10 cellular contexts compared by ENCODE assay signal in genomic region chr5:61701877-61702602, GRCh38.
A peak's percentile ranks its signal among the peaks of the same experiment; 100 is the strongest.
DNase-seq lines count a peak whose midpoint lies in the region; ATAC-seq and TF ChIP-seq lines count a peak whose summit lies in the region.
"Had no signal": no experiment of that assay in that cellular context is flagged by ENCODE, and none has a peak within 500 bp of the region (broad histone marks: within the 10 kb centered on the region; RNA-seq: fewer than 3 reads in every experiment).

No MANE protein-coding gene starts in this region.

- no peak overlapping the region for H2AFZ ChIP-seq in hepatocyte

- H3K9me3 ChIP-seq in hepatocyte (ENCODE audit: low read depth), result no peaks in the 10 kb centered on the region

- WGBS in hepatocyte (ENCODE audit: low lambda C conversion rate, missing lambda C conversion rate), result 83% methylated on average over 4 of the region's 4 CpGs

- H4K20me1 ChIP-seq in hepatocyte (ENCODE audit: insufficient read depth, poor library complexity, severe bottlenecking), result no peaks in the 10 kb centered on the region

- ATAC-seq in GM18508 (IDR thresholded peaks at IDR 0.05; ENCODE audit: insufficient read depth, unreplicated experiment) (peak; percentile 62), GM21390 (IDR thresholded peaks at IDR 0.05; ENCODE audit: unreplicated experiment) (peak; percentile 76), HG03064 (IDR thresholded peaks at IDR 0.05; ENCODE audit: low read depth, unreplicated experiment) (peak; percentile 60)

- no peak overlapping the region for H3K4me2 ChIP-seq in hepatocyte

- no peak overlapping the region for H3K27ac ChIP-seq in hepatocyte

- DNase-seq in fibroblast of gingiva (ENCODE audit: low read depth) (peak; percentile 1), SW480 (ENCODE audit: low spot score) (no peak), SIG-M5 treated with dmso at 0.1 percent for 504 hours (lab: John Stamatoyannopoulos, UW; ENCODE audit: unreplicated experiment) (no peak), hepatocyte (ENCODE audit: low spot score) (no peak), T-helper 9 cell (no peak)
- DNase-seq: CD4-positive, CD25-positive, alpha-beta regulatory T cell; NCI-H748 treated with DMSO at 0.1 percent for 48 hours had no signal

- no peak for TF ChIP-seq CTCF in hepatocyte (IDR thresholded peaks at IDR 0.05; ENCODE audit: poor library complexity)

- H3K9me2 ChIP-seq in hepatocyte (replicated peaks; ENCODE audit: insufficient read depth), result no peaks in the 10 kb centered on the region

- no peaks in the 10 kb centered on the region for H3K79me2 ChIP-seq in hepatocyte

- no peaks in the 10 kb centered on the region for H3K36me3 ChIP-seq in hepatocyte (replicated peaks; ENCODE audit: insufficient read depth, low read depth)

- H3K4me1 ChIP-seq in hepatocyte (ENCODE audit: insufficient read depth), result no peaks in the 10 kb centered on the region

- no peak overlapping the region for H3K4me3 ChIP-seq in hepatocyte

- no peaks in the 10 kb centered on the region for H3K27me3 ChIP-seq in hepatocyte
